ENCODE assay signal across 28 cellular contexts in genomic region chr18:62914868-62915267, GRCh38.
"Had no signal": no experiment of that assay in that cellular context is flagged by ENCODE, and none has a peak within 500 bp of the region (broad histone marks: within the 10 kb centered on the region; RNA-seq: fewer than 3 reads in every experiment).

No MANE protein-coding gene starts in this region.

- H3K27me3 Mint-ChIP-seq: activated naive CD8-positive, alpha-beta T cell; brain; naive thymus-derived CD4-positive, alpha-beta T cell; progenitor cell of endocrine pancreas had no signal

- DNase-seq: activated CD4-positive, alpha-beta T cell treated with anti-CD3 and anti-CD28 coated beads for 48 hours; activated CD4-positive, alpha-beta T cell treated with anti-CD3 and anti-CD28 coated beads, Interleukin-2, amount 50 U/mL, for 48 hours; activated CD8-positive, alpha-beta memory T cell treated with anti-CD3 and anti-CD28 coated beads for 24 hours; activated effector memory CD4-positive, alpha-beta T cell treated with Interleukin-2 at 50 U/mL for 16 hours; activated naive CD4-positive, alpha-beta T cell treated with Interleukin-2 at 50 U/mL for 16 hours; aorta; dermis blood vessel endothelial cell; effector CD8-positive, alpha-beta T cell; hippocampal formation; kidney; naive thymus-derived CD4-positive, alpha-beta T cell; ovary; stimulated activated CD4-positive, alpha-beta T cell treated with anti-CD3 and anti-CD28 coated beads, Interleukin-1b, Interleukin-23, amount 100 ng/mL, for 48 hours; stimulated activated naive CD4-positive, alpha-beta T cell treated with Interleukin-2 at 50 U/mL for 16 hours; SW 1271; T1000; upper lobe of left lung; WERI-Rb-1 had no signal

- ATAC-seq: activated CD4-positive, CD25-positive, alpha-beta regulatory T cell treated with anti-CD3 and anti-CD28 coated beads, Interleukin-2, amount 50 U/mL, for 24 hours; gastroesophageal sphincter; naive thymus-derived CD4-positive, alpha-beta T cell; sciatic nerve had no signal

- H3K4me1 Mint-ChIP-seq: naive thymus-derived CD4-positive, alpha-beta T cell had no signal

- H3K9me3 ChIP-seq: gastroesophageal sphincter, ovary, upper lobe of left lung had no signal

- H3K4me3 Mint-ChIP-seq: activated naive CD8-positive, alpha-beta T cell; brain; mesothelial cell of epicardium; naive thymus-derived CD4-positive, alpha-beta T cell; T-helper 1 cell treated with Interleukin-12 subunit alpha and Interleukin-12 subunit beta and Interleukin-4 antibody, amounts not matched to agents 30 μg/mL and 1 μg/mL, for 36 hours had no signal

- H3K27ac ChIP-seq: epithelial cell of prostate, gastroesophageal sphincter, ovary, skin epidermis, upper lobe of left lung, WERI-Rb-1 had no signal

- H3K27ac Mint-ChIP-seq: activated naive CD8-positive, alpha-beta T cell; brain; mesothelial cell of epicardium; naive thymus-derived CD4-positive, alpha-beta T cell; progenitor cell of endocrine pancreas; T-helper 1 cell treated with Interleukin-12 subunit alpha and Interleukin-12 subunit beta and Interleukin-4 antibody, amounts not matched to agents 30 μg/mL and 1 μg/mL, for 36 hours had no signal
